Comparison of ENCODE assay signal across 11 cellular contexts in the genomic region with DNA sequence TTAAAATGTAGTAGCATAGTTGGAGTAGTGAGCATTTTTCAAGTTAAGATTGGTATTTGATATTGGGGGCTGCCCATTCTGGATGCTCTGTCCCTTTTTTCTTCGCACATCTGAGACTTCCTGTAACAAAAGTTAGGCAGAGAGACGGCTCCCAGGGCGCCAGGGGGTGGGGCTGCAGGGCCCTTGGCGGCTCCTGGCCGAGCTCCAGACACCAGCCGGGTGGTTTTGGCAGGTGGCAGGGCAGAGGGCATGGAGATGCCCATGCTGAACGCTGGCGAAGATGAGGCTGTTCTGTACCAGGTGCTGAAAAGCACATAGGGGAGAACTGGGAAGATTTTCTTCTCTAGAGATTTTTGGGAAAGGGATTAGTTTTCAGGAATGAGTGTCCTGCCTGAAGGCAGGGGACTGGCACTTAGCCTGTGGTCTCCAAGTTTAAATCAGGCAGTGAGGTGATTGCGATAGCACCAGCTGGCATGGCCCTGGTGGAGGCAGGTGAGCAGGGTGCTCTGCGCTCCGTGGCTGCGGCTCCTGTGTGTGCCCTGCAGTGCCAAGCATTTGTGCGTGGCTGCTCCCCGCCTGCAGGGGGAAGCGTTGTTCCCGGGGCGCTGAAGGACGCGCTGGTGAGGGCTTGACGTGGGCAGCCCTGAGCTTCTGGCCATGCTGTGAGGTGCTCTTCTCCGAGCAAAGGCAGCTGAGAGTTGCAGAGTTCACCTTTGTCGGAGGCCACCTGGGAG. TPM values are rescaled to one million over a fixed set of nuclear protein-coding genes. Genes with fewer than 3 reads are reported as not detected.
A peak's percentile ranks its signal among the peaks of the same experiment; 100 is the strongest.
DNase-seq lines count a peak whose midpoint lies in the region; TF ChIP-seq lines count a peak whose summit lies in the region.
"Had no signal": no experiment of that assay in that cellular context is flagged by ENCODE, and none has a peak within 500 bp of the region (broad histone marks: within the 10 kb centered on the region; RNA-seq: fewer than 3 reads in every experiment).

No MANE protein-coding gene starts in this region.

- peak; percentile 29 for TF ChIP-seq CTCF in epithelial cell of esophagus (IDR thresholded peaks at IDR 0.05; ENCODE audit: insufficient read depth, low read depth, low read length, missing control alignments)
- TF ChIP-seq CTCF in progenitor cell of endocrine pancreas (IDR thresholded peaks at IDR 0.05; ENCODE audit: unreplicated experiment): peak; percentile 14

- H3K4me1 Mint-ChIP-seq in progenitor cell of endocrine pancreas (ENCODE audit: low read depth): no peaks in the 10 kb centered on the region
- H3K4me1 Mint-ChIP-seq: activated CD4-positive, alpha-beta memory T cell treated with anti-CD3 and anti-CD28 coated beads, Interleukin-2, amount 10 ng/mL, durations not matched to agents 7 days and 5 days had no signal

- H3K79me2 ChIP-seq in Karpas-422 (ENCODE audit: low read length): no peaks in the 10 kb centered on the region

- no peaks in the 10 kb centered on the region for H3K9me2 ChIP-seq in Karpas-422 (replicated peaks; ENCODE audit: insufficient read depth, low read length)

- H2AFZ ChIP-seq in Karpas-422 (ENCODE audit: low read length): no peak overlapping the region

- H3K4me1 ChIP-seq in Karpas-422 (ENCODE audit: low read length): no peaks in the 10 kb centered on the region

- DNase-seq in DMS 273 (lab: John Stamatoyannopoulos, UW; ENCODE audit: unreplicated experiment) (peak; percentile 57), DMS 273 treated with DMSO at 0.1 percent for 48 hours (lab: John Stamatoyannopoulos, UW) (no peak), Karpas-422 (peak; percentile 64), epithelial cell of esophagus (ENCODE audit: low read depth) (peak; percentile 40), progenitor cell of endocrine pancreas (ENCODE audit: low spot score, unreplicated experiment) (no peak), putamen (ENCODE audit: low spot score) (no peak), HPDE6-E6E7 (ENCODE audit: extremely low spot score) (no peak)
- no peak for DNase-seq in effector CD8-positive, alpha-beta T cell (lab: John Stamatoyannopoulos, UW)
- DNase-seq: activated CD4-positive, alpha-beta memory T cell treated with anti-CD3 and anti-CD28 coated beads, Interleukin-2, amount 10 ng/mL, durations not matched to agents 7 days and 5 days had no signal

- H3K27ac ChIP-seq in Karpas-422 (ENCODE audit: low read length): no peak overlapping the region

- no peaks in the 10 kb centered on the region for H3K9me3 Mint-ChIP-seq in progenitor cell of endocrine pancreas (ENCODE audit: low read depth)
- H3K9me3 Mint-ChIP-seq: activated CD4-positive, alpha-beta memory T cell treated with anti-CD3 and anti-CD28 coated beads, Interleukin-2, amount 10 ng/mL, durations not matched to agents 7 days and 5 days had no signal

- H4K20me1 ChIP-seq in Karpas-422 (ENCODE audit: insufficient read depth, low read depth, low read length): no peaks in the 10 kb centered on the region

- H3K9ac ChIP-seq in Karpas-422 (ENCODE audit: low read length): no peak overlapping the region

- no peaks in the 10 kb centered on the region for H3K9me3 ChIP-seq in Karpas-422 (ENCODE audit: low read length)

- H3K27ac Mint-ChIP-seq in progenitor cell of endocrine pancreas: no peak overlapping the region
- H3K27ac Mint-ChIP-seq: activated CD4-positive, alpha-beta memory T cell treated with anti-CD3 and anti-CD28 coated beads, Interleukin-2, amount 10 ng/mL, durations not matched to agents 7 days and 5 days had no signal

- no peaks in the 10 kb centered on the region for H3K36me3 ChIP-seq in Karpas-422 (ENCODE audit: insufficient read depth, low read length)

- no peak overlapping the region for H3K4me3 Mint-ChIP-seq in progenitor cell of endocrine pancreas (ENCODE audit: low read depth)
- H3K4me3 Mint-ChIP-seq: activated CD4-positive, alpha-beta memory T cell treated with anti-CD3 and anti-CD28 coated beads, Interleukin-2, amount 10 ng/mL, durations not matched to agents 7 days and 5 days had no signal

- peaks cover 14% of the 10 kb centered on the region for H3K36me3 Mint-ChIP-seq in progenitor cell of endocrine pancreas (ENCODE audit: insufficient read depth)

- no peak overlapping the region for H3K4me2 ChIP-seq in Karpas-422 (ENCODE audit: low read depth, low read length, poor library complexity, severe bottlenecking)

- no peak overlapping the region for H3K4me3 ChIP-seq in Karpas-422 (ENCODE audit: low read length)
- no peak overlapping the region for H3K4me3 ChIP-seq in epithelial cell of esophagus (ENCODE audit: low read length)

- H3K27me3 ChIP-seq in Karpas-422 (ENCODE audit: low read length): no peaks in the 10 kb centered on the region

- H3K27me3 Mint-ChIP-seq in progenitor cell of endocrine pancreas: no peaks in the 10 kb centered on the region
- H3K27me3 Mint-ChIP-seq: activated CD4-positive, alpha-beta memory T cell treated with anti-CD3 and anti-CD28 coated beads, Interleukin-2, amount 10 ng/mL, durations not matched to agents 7 days and 5 days had no signal

RNA-seq across cellular contexts. Expression of gene HGFAC, which starts 23.6 kb away (rescaled TPM):
- not detected in 2 replicates for total RNA-seq in Karpas-422 (2014; rRNA removed; shearing (Covaris generic); ENCODE audit: low replicate concordance)
- 6.7 and 7.5 TPM in 2 replicates for total RNA-seq in progenitor cell of endocrine pancreas
- total RNA-seq: A172; activated CD4-positive, alpha-beta memory T cell treated with anti-CD3 and anti-CD28 coated beads, Interleukin-2, amount 10 ng/mL, durations not matched to agents 7 days and 5 days; NCI-H460 had no signal

RNA-seq across cellular contexts. Expression of gene DOK7, which starts 44.9 kb away (rescaled TPM):
- 1.6 and 10.4 TPM in 2 replicates for total RNA-seq in Karpas-422 (2014; rRNA removed; shearing (Covaris generic); ENCODE audit: low replicate concordance)
- total RNA-seq in progenitor cell of endocrine pancreas: 0.13 TPM in 1 of 2 replicates, not detected in the other
- total RNA-seq: activated CD4-positive, alpha-beta memory T cell treated with anti-CD3 and anti-CD28 coated beads, Interleukin-2, amount 10 ng/mL, durations not matched to agents 7 days and 5 days had no signal

Comparison
In these comparisons a context has a peak if more than half of its experiments do, and no peak if none do; other contexts are left out.
1. DNase-seq: peak in DMS 273 (single experiment), Karpas-422 (single experiment) and epithelial cell of esophagus (single experiment); none in DMS 273 treated with DMSO at 0.1 percent for 48 hours (single experiment), progenitor cell of endocrine pancreas (single experiment), putamen (single experiment), effector CD8-positive, alpha-beta T cell (single experiment) and HPDE6-E6E7 (single experiment).